In the genomic region with DNA sequence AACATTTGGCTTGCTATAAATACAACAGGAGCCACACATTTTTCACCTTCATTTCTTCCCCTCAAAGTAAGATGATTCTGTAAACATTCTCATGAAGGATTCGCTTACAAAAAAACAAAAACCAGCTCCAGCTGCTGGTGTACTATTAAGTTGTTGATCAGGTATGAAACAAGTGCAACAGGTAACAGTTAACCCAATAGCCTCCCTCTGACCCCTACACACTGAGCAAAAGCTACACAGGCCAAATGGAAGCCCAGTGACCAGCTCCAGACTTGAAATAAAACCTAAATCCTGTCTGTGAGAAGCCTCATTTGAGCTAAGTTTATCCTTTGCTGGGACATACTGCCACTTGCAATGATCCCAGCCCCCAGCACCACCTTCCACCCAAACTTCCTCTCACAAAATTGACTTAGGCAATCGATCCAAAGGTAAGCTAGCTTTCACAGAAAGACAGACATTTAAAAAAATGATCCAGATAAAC, we compare ENCODE assay signal across 10 cellular contexts. TPM values are rescaled to one million over a fixed set of nuclear protein-coding genes. Genes with fewer than 3 reads are reported as not detected.
DNase-seq lines count a peak whose midpoint lies in the region; ATAC-seq and TF ChIP-seq lines count a peak whose summit lies in the region.
"Had no signal": no experiment of that assay in that cellular context is flagged by ENCODE, and none has a peak within 500 bp of the region (broad histone marks: within the 10 kb centered on the region; RNA-seq: fewer than 3 reads in every experiment).

No MANE protein-coding gene starts in this region.

- peaks cover 3% of the 10 kb centered on the region for H3K36me3 Mint-ChIP-seq in activated naive CD4-positive, alpha-beta T cell treated with anti-CD3 and anti-CD28 coated beads, Interleukin-2, amount 50 U/mL, for 24 hours

- H3K27ac Mint-ChIP-seq in activated naive CD4-positive, alpha-beta T cell treated with anti-CD3 and anti-CD28 coated beads, Interleukin-2, amount 50 U/mL, for 24 hours: peak overlapping the region; percentile 87

- H3K9me3 Mint-ChIP-seq in activated naive CD4-positive, alpha-beta T cell treated with anti-CD3 and anti-CD28 coated beads, Interleukin-2, amount 50 U/mL, for 24 hours: no peaks in the 10 kb centered on the region

- H3K9me3 ChIP-seq in breast epithelium: no peaks in the 10 kb centered on the region
- H3K9me3 ChIP-seq in right lobe of liver: no peaks in the 10 kb centered on the region
- H3K9me3 ChIP-seq in tibial nerve: no peaks in the 10 kb centered on the region

- TF ChIP-seq CTCF in breast epithelium (IDR thresholded peaks at IDR 0.05) (no peak), right lobe of liver (IDR thresholded peaks at IDR 0.05) (no peak), tibial nerve (IDR thresholded peaks at IDR 0.05) (no peak)

- intact Hi-C loops in breast epithelium (cut with DNase I; ENCODE audit: low total_unique reads): no loop called here
- intact Hi-C loops in right lobe of liver (cut with DNase I): no loop called here

- H3K27ac ChIP-seq in breast epithelium (no peak overlapping the region), right lobe of liver (no peak overlapping the region), tibial nerve (peak overlapping the region in 1 of 4 donors; percentile 57)
- H3K27ac ChIP-seq: C4-2B had no signal

- H3K4me1 ChIP-seq in breast epithelium: no peaks in the 10 kb centered on the region
- peaks cover 0 to 11% (median 0%) of the 10 kb centered on the region in 4 donors for H3K4me1 ChIP-seq in right lobe of liver
- peaks cover 0 to 20% (median 3%) of the 10 kb centered on the region in 4 donors for H3K4me1 ChIP-seq in tibial nerve

- no peak for TF ChIP-seq EP300 in tibial nerve (IDR thresholded peaks at IDR 0.05)

- ATAC-seq in right lobe of liver: peak in 1 of 4 donors; percentile 15
- no peak for ATAC-seq in HG03045 (IDR thresholded peaks at IDR 0.05; ENCODE audit: unreplicated experiment)
- no peak for ATAC-seq in GM21367 (IDR thresholded peaks at IDR 0.05; ENCODE audit: unreplicated experiment)

- no peaks in the 10 kb centered on the region for H3K36me3 ChIP-seq in breast epithelium
- H3K36me3 ChIP-seq in right lobe of liver: no peaks in the 10 kb centered on the region
- H3K36me3 ChIP-seq in tibial nerve: no peaks in the 10 kb centered on the region

- TF ChIP-seq POLR2A in breast epithelium (IDR thresholded peaks at IDR 0.05) (no peak), right lobe of liver (IDR thresholded peaks at IDR 0.05) (no peak), tibial nerve (IDR thresholded peaks at IDR 0.05) (no peak)

- H3K27me3 Mint-ChIP-seq in activated naive CD4-positive, alpha-beta T cell treated with anti-CD3 and anti-CD28 coated beads, Interleukin-2, amount 50 U/mL, for 24 hours: peaks cover 5% of the 10 kb centered on the region

- peak overlapping the region; percentile 90 for H3K4me3 Mint-ChIP-seq in activated naive CD4-positive, alpha-beta T cell treated with anti-CD3 and anti-CD28 coated beads, Interleukin-2, amount 50 U/mL, for 24 hours

- H3K27me3 ChIP-seq in breast epithelium (peaks cover 0 to 12% of the 10 kb centered on the region in 2 donors), right lobe of liver (no peaks in the 10 kb centered on the region), tibial nerve (peaks cover 0 to 29% of the 10 kb centered on the region in 2 donors)

- peaks cover 67% of the 10 kb centered on the region for H3K4me1 Mint-ChIP-seq in activated naive CD4-positive, alpha-beta T cell treated with anti-CD3 and anti-CD28 coated beads, Interleukin-2, amount 50 U/mL, for 24 hours

- WGBS in right lobe of liver (ENCODE audit: insufficient coverage, low coverage, low lambda C conversion rate, missing lambda C conversion rate): 9% methylated on average over 2 of the region's 2 CpGs
- WGBS in tibial nerve, 2 donors: 28 to 50% methylated on average over 2 of the region's 2 CpGs

- H3K4me3 ChIP-seq in breast epithelium (peak overlapping the region; percentile 46 to 72 (median 49)), right lobe of liver (peak overlapping the region; percentile 43 to 50 (median 45)), tibial nerve (peak overlapping the region in 3 of 4 donors; percentile 22 to 56 (median 30))

- no peak for DNase-seq in activated naive CD4-positive, alpha-beta T cell treated with anti-CD3 and anti-CD28 coated beads, Interleukin-2, amount 50 U/mL, for 16 hours
- DNase-seq in breast epithelium (ENCODE audit: low spot score in 2 of 2) (no peak), right lobe of liver (no peak), tibial nerve (ENCODE audit: low spot score in 2 of 2) (no peak), NCI-H1694 treated with DMSO at 0.1 percent for 48 hours (lab: John Stamatoyannopoulos, UW) (no peak)
- DNase-seq: NCI-H1417 treated with DMSO at 0.1 percent for 48 hours had no signal

RNA-seq across cellular contexts. Expression of gene TIAM1, which starts 1.0 kb away (rescaled TPM):
- total RNA-seq in breast epithelium (10 to 100 TPM; 10.6 to 17.7 (median 11.8) TPM), right lobe of liver (10 to 100 TPM in 2 of 6 experiments, 1 to 10 TPM in 4; 4.8 to 12.5 (median 7.7) TPM), tibial nerve (10 to 100 TPM; 25.3 to 44.7 (median 31.6) TPM)
